11 cellular contexts compared by ENCODE assay signal in the genomic region with DNA sequence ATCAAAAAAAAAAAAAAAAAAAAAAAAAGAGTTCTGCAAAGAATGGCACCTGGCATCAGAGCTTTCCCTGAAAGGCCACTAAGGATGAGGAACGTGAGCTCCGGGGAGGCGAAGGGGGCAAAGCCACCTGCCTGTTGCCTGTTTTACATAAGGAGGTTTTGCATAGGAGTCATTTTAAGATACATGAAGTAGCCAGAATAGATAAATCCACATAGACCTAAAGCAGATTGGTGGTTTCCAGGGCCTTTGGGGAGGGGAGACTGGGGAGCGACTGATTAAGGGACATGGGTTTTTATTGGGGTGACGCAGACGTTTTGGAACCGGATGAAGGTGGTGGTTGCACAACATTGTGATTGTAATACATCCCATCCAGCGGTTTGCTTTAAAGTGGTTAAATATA. TPM values are rescaled to one million over a fixed set of nuclear protein-coding genes. Genes with fewer than 3 reads are reported as not detected.
DNase-seq lines count a peak whose midpoint lies in the region; ATAC-seq and TF ChIP-seq lines count a peak whose summit lies in the region.
"Had no signal": no experiment of that assay in that cellular context is flagged by ENCODE, and none has a peak within 500 bp of the region (broad histone marks: within the 10 kb centered on the region; RNA-seq: fewer than 3 reads in every experiment).

No MANE protein-coding gene starts in this region.

- H3K9me3 Mint-ChIP-seq in activated CD4-positive, alpha-beta memory T cell treated with anti-CD3 and anti-CD28 coated beads for 36 hours, result no peaks in the 10 kb centered on the region
- no peaks in the 10 kb centered on the region for H3K9me3 Mint-ChIP-seq in T-cell

- H3K27me3 Mint-ChIP-seq in activated CD4-positive, alpha-beta memory T cell treated with anti-CD3 and anti-CD28 coated beads for 36 hours, result no peaks in the 10 kb centered on the region
- H3K27me3 Mint-ChIP-seq in T-cell, result peaks cover 2 to 10% of the 10 kb centered on the region in 2 donors

- H3K36me3 ChIP-seq in left lung, result peaks cover 0 to 14% of the 10 kb centered on the region in 2 donors

- no peaks in the 10 kb centered on the region for H3K9me3 ChIP-seq in left lung

- DNase-seq in GM10266 (ENCODE audit: extremely low spot score), result peak; percentile 69
- no peak for DNase-seq in left lung
- DNase-seq in activated CD4-positive, alpha-beta memory T cell treated with anti-CD3 and anti-CD28 coated beads for 36 hours, result no peak
- no peak for DNase-seq in T-cell
- DNase-seq in NCI-H2029 (lab: John Stamatoyannopoulos, UW), result no peak
- no peak for DNase-seq in HPDE6-E6E7 (ENCODE audit: extremely low spot score)
- DNase-seq: activated T-cell treated with anti-CD3 and anti-CD28 coated beads, Interleukin-2, amount 50 U/mL, for 1 hour; NCI-H510A; trophoblast cell had no signal

- TF ChIP-seq CTCF in GM10266 (IDR thresholded peaks at IDR 0.05; ENCODE audit: control insufficient read depth, insufficient read depth, low read depth, missing control alignments) (no peak), left lung (IDR thresholded peaks at IDR 0.05) (no peak)

- peak; percentile 52 for ATAC-seq in GM21515 (IDR thresholded peaks at IDR 0.05; ENCODE audit: unreplicated experiment)
- ATAC-seq in HG03571 (IDR thresholded peaks at IDR 0.05; ENCODE audit: unreplicated experiment), result peak; percentile 54
- ATAC-seq in left lung, result no peak
- ATAC-seq in T-cell (replicated peaks in 1 of 4), result no peak

- POLR2A ChIA-PET in activated CD4-positive, alpha-beta memory T cell treated with anti-CD3 and anti-CD28 coated beads for 36 hours (lab: Charles Lee), result no interaction called here
- POLR2A ChIA-PET in T-cell (lab: Charles Lee), result no interaction called here

- no peaks in the 10 kb centered on the region for H3K27me3 ChIP-seq in left lung

- no peak overlapping the region for H3K4me3 Mint-ChIP-seq in activated CD4-positive, alpha-beta memory T cell treated with anti-CD3 and anti-CD28 coated beads for 36 hours
- H3K4me3 Mint-ChIP-seq in T-cell, result no peak overlapping the region

- H3K36me3 Mint-ChIP-seq in activated CD4-positive, alpha-beta memory T cell treated with anti-CD3 and anti-CD28 coated beads for 36 hours, result no peaks in the 10 kb centered on the region
- no peaks in the 10 kb centered on the region for H3K36me3 Mint-ChIP-seq in T-cell

- H3K4me1 ChIP-seq in left lung, result peaks cover 70 to 100% of the 10 kb centered on the region in 2 donors

- peak overlapping the region; percentile 69 to 94 for H3K27ac ChIP-seq in left lung

- no peak overlapping the region for H3K27ac Mint-ChIP-seq in activated CD4-positive, alpha-beta memory T cell treated with anti-CD3 and anti-CD28 coated beads for 36 hours
- H3K27ac Mint-ChIP-seq in T-cell, result no peak overlapping the region

- CTCF ChIA-PET in activated CD4-positive, alpha-beta memory T cell treated with anti-CD3 and anti-CD28 coated beads for 36 hours (lab: Charles Lee), result interaction anchor here (0.6 kb wide), 1 partner anchor 142 kb away, joined by 3 read pairs; no protein-coding TSS in a partner anchor
- CTCF ChIA-PET in T-cell (lab: Charles Lee), result interaction anchor here in 1 of 2 donors (0.7 kb wide), 1 partner anchor 70 kb away, joined by 6 read pairs; no protein-coding TSS in a partner anchor

- peak overlapping the region in 1 of 2 donors; percentile 66 for H3K4me3 ChIP-seq in left lung

- peaks cover 36% of the 10 kb centered on the region for H3K4me1 Mint-ChIP-seq in activated CD4-positive, alpha-beta memory T cell treated with anti-CD3 and anti-CD28 coated beads for 36 hours (ENCODE audit: low read depth)
- H3K4me1 Mint-ChIP-seq in T-cell, result peaks cover 0 to 37% (median 15%) of the 10 kb centered on the region in 3 donors

- intact Hi-C loops in left lung (cut with DNase I), result no loop called here
- intact Hi-C loops in activated CD4-positive, alpha-beta memory T cell treated with anti-CD3 and anti-CD28 coated beads for 36 hours (cut with micrococcal nuclease), result no loop called here

RNA-seq across cellular contexts. Expression of a gene that starts 7.1 kb away (rescaled TPM):
- 100 to 1,000 TPM; 104 to 132 TPM for total RNA-seq in left lung
- total RNA-seq in activated CD4-positive, alpha-beta memory T cell treated with anti-CD3 and anti-CD28 coated beads for 36 hours, result 10 to 100 TPM; 16.1 to 18.8 TPM
- 10 to 100 TPM in 3 of 5 donors, 1 to 10 TPM in 2; 5.9 to 12.5 (median 10.4) TPM for total RNA-seq in T-cell

Comparison
In these comparisons a context has a peak if more than half of its experiments do, and no peak if none do; other contexts are left out.
1. ATAC-seq: peak in GM21515 (single experiment) and HG03571 (single experiment); none in left lung (single experiment) and T-cell (0 of 4).
2. RNA of a gene that starts 7.1 kb away (total RNA-seq): 104 to 132 TPM in left lung; 16.1 to 18.8 TPM in activated CD4-positive, alpha-beta memory T cell treated with anti-CD3 and anti-CD28 coated beads for 36 hours and 5.9 to 12.5 TPM in T-cell; every median in the first group is over 4 times any median in the second.